In genomic region chr17:49497147-49498036, GRCh38 we compare ENCODE assay signal across 8 cellular contexts. TPM values are rescaled to one million over a fixed set of nuclear protein-coding genes. Genes with fewer than 3 reads are reported as not detected.
DNase-seq lines count a peak whose midpoint lies in the region; ATAC-seq, FAIRE-seq and TF ChIP-seq lines count a peak whose summit lies in the region.

No MANE protein-coding gene starts in this region.

- H3K9me3 ChIP-seq in astrocyte (ENCODE audit: insufficient read depth, low read depth, low read length) = no peaks in the 10 kb centered on the region

- H3K27me3 ChIP-seq in astrocyte (ENCODE audit: insufficient read depth, low read length) = peaks cover 76% of the 10 kb centered on the region

- no peak overlapping the region for H3K9ac ChIP-seq in astrocyte (ENCODE audit: low read length)

- H3K4me3 Mint-ChIP-seq in Calu3 (ENCODE audit: low read depth, unreplicated experiment) = peak overlapping the region; percentile 69
- H3K4me3 Mint-ChIP-seq in astrocyte (ENCODE audit: unreplicated experiment) = peak overlapping the region; percentile 45

- H3K36me3 ChIP-seq in astrocyte (ENCODE audit: insufficient read depth, low read length) = no peaks in the 10 kb centered on the region

- CTCF ChIA-PET in Calu3 (lab: Charles Lee) = interaction anchor here (1.4 kb wide), 1 partner anchor 60 kb away, joined by 6 read pairs; no protein-coding TSS in a partner anchor

- H3K4me2 ChIP-seq in astrocyte (ENCODE audit: low read length) = peak overlapping the region; percentile 69

- no peak for ATAC-seq in GM18858 (IDR thresholded peaks at IDR 0.05; ENCODE audit: unreplicated experiment)

- H3K27ac ChIP-seq in astrocyte (ENCODE audit: low read depth, low read length) = no peak overlapping the region

- no TSS peak for BruUV-seq in Calu3 (replicated peaks; lab: Mats Ljungman, UMichigan)

- peak; percentile 34 for DNase-seq in Calu3
- DNase-seq in NCI-H2171 (lab: John Stamatoyannopoulos, UW) = peak; percentile 43
- peak; percentile 41 for DNase-seq in astrocyte (ENCODE audit: low read depth)
- peak; percentile 82 for DNase-seq in iPS-NIHi11 (ENCODE audit: low spot score)
- peak; percentile 30 for DNase-seq in stimulated activated CD4-positive, alpha-beta T cell treated with anti-CD3 and anti-CD28 coated beads, Interleukin-15, amount 100 ng/mL, for 24 hours
- no peak for DNase-seq in NCI-H226
- DNase-seq in SHP77 treated with DMSO at 0.1 percent for 48 hours (lab: John Stamatoyannopoulos, UW) = no peak

- no peak for FAIRE-seq in astrocyte (lab: Jason Lieb, UNC)

- H3K9me3 Mint-ChIP-seq in Calu3 (ENCODE audit: low read depth, unreplicated experiment) = no peaks in the 10 kb centered on the region
- H3K9me3 Mint-ChIP-seq in astrocyte (ENCODE audit: unreplicated experiment) = no peaks in the 10 kb centered on the region

- H3K36me3 Mint-ChIP-seq in Calu3 (ENCODE audit: insufficient read depth, unreplicated experiment) = peaks cover 11% of the 10 kb centered on the region
- H3K36me3 Mint-ChIP-seq in astrocyte (ENCODE audit: low read depth, unreplicated experiment) = no peaks in the 10 kb centered on the region

- no peak for TF ChIP-seq CTCF in Calu3 (IDR thresholded peaks at IDR 0.05; ENCODE audit: unreplicated experiment)
- TF ChIP-seq CTCF in astrocyte (IDR thresholded peaks at IDR 0.05; ENCODE audit: insufficient read depth, low read depth, low read length) = no peak

- H3K4me1 ChIP-seq in astrocyte (ENCODE audit: insufficient read depth, low read length) = peaks cover 8% of the 10 kb centered on the region

- peak overlapping the region; percentile 47 for H2AFZ ChIP-seq in astrocyte (ENCODE audit: low read depth, low read length)

- H3K27ac Mint-ChIP-seq in Calu3 (ENCODE audit: unreplicated experiment) = no peak overlapping the region
- peak overlapping the region; percentile 34 for H3K27ac Mint-ChIP-seq in astrocyte (ENCODE audit: unreplicated experiment)

- H3K79me2 ChIP-seq in astrocyte (ENCODE audit: insufficient read depth, low read length) = no peaks in the 10 kb centered on the region

- peaks cover 99% of the 10 kb centered on the region for H3K27me3 Mint-ChIP-seq in Calu3 (ENCODE audit: unreplicated experiment)
- H3K27me3 Mint-ChIP-seq in astrocyte (ENCODE audit: low read depth, unreplicated experiment) = peaks cover 75% of the 10 kb centered on the region

- H3K4me1 Mint-ChIP-seq in Calu3 (ENCODE audit: low read depth, unreplicated experiment) (peaks cover 10% of the 10 kb centered on the region), astrocyte (ENCODE audit: low read depth, unreplicated experiment) (no peaks in the 10 kb centered on the region)

- H4K20me1 ChIP-seq in astrocyte (ENCODE audit: insufficient read depth, low read length) = peaks cover 8% of the 10 kb centered on the region

- intact Hi-C loops in Calu3 (cut with micrococcal nuclease; ENCODE audit: unreplicated experiment) = loop anchor here (2.0 kb wide), 1 partner anchor 59 kb away; no protein-coding TSS in a partner anchor

- H3K4me3 ChIP-seq in astrocyte (ENCODE audit: insufficient read depth, low read depth, low read length) = no peak overlapping the region

RNA-seq across cellular contexts. Expression of gene NGFR, which starts 2.3 kb away (rescaled TPM):
- 0.32 and 0.66 TPM in 2 replicates for total RNA-seq in Calu3 (2022)
- 0.64 and 1.0 TPM in 2 replicates for total RNA-seq in astrocyte

Comparison
In these comparisons a context has a peak if more than half of its experiments do, and no peak if none do; other contexts are left out.
1. DNase-seq: peak in Calu3 (single experiment), NCI-H2171 (single experiment), astrocyte (single experiment), iPS-NIHi11 (single experiment) and stimulated activated CD4-positive, alpha-beta T cell treated with anti-CD3 and anti-CD28 coated beads, Interleukin-15, amount 100 ng/mL, for 24 hours (single experiment); none in NCI-H226 (single experiment) and SHP77 treated with DMSO at 0.1 percent for 48 hours (single experiment).